ENCODE assay signal across 24 cellular contexts in the genomic region with DNA sequence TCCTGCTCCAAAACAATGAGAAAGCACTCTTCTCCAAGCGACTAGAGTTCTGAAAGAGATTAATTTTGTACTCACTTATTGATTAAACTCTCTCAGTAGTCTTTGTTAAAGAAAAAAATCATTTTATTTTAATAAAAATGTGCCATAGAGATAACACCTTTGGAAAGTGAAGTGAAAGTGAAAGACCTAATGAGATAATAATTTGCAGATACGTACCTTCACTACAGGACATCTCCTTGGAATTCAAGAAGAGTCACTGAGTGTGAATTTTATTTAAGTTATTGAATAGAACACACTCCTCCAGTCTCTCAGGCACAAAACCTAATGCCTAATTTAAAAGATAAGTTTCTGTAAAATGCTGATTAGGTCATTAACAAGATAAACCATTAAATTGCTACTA.
"Had no signal": no experiment of that assay in that cellular context is flagged by ENCODE, and none has a peak within 500 bp of the region (broad histone marks: within the 10 kb centered on the region; RNA-seq: fewer than 3 reads in every experiment).

No MANE protein-coding gene starts in this region.

- H3K27me3 Mint-ChIP-seq: activated CD4-positive, alpha-beta T cell treated with anti-CD3 and anti-CD28 coated beads, Interleukin-2, amount 10 ng/mL, durations not matched to agents 7 days and 5 days; dendritic cell treated with granulocyte-macrophage colony-stimulating factor and Interleukin-4, amounts not matched to agents 40 ng/mL and 50 ng/mL, for 4 days; type B pancreatic cell had no signal

- DNase-seq: activated CD4-positive, alpha-beta T cell treated with anti-CD3 and anti-CD28 coated beads, Interleukin-2, amount 10 ng/mL, durations not matched to agents 7 days and 5 days; activated CD8-positive, alpha-beta T cell treated with anti-CD3 and anti-CD28 coated beads, Interleukin-2, amount 10 ng/mL, durations not matched to agents 7 days and 5 days; activated T-cell treated with anti-CD3 and anti-CD28 coated beads, Interleukin-2, amount 50 U/mL, for 1 hour; brain microvascular endothelial cell; caudate nucleus; effector CD4-positive, alpha-beta T cell; esophagus squamous epithelium; gastrocnemius medialis; hypothalamus; left ventricle myocardium inferior; mammary epithelial cell; midbrain; natural killer cell; spleen; stimulated activated CD4-positive, alpha-beta T cell treated with anti-CD3 and anti-CD28 coated beads, Interleukin-4, amount 100 ng/mL, for 1 hour; stimulated activated naive CD4-positive, alpha-beta T cell treated with Interleukin-2 at 50 U/mL for 16 hours had no signal

- H3K4me1 ChIP-seq: ascending aorta, esophagus squamous epithelium, gastrocnemius medialis, left ventricle myocardium inferior, prostate gland, right atrium auricular region, spleen had no signal

- H3K4me3 Mint-ChIP-seq: activated CD4-positive, alpha-beta T cell treated with anti-CD3 and anti-CD28 coated beads, Interleukin-2, amount 10 ng/mL, durations not matched to agents 7 days and 5 days; activated CD8-positive, alpha-beta T cell treated with anti-CD3 and anti-CD28 coated beads, Interleukin-2, amount 10 ng/mL, durations not matched to agents 7 days and 5 days; dendritic cell treated with granulocyte-macrophage colony-stimulating factor and Interleukin-4, amounts not matched to agents 40 ng/mL and 50 ng/mL, for 4 days; natural killer cell; type B pancreatic cell had no signal

- H3K27ac Mint-ChIP-seq: activated CD4-positive, alpha-beta T cell treated with anti-CD3 and anti-CD28 coated beads, Interleukin-2, amount 10 ng/mL, durations not matched to agents 7 days and 5 days; activated CD8-positive, alpha-beta T cell treated with anti-CD3 and anti-CD28 coated beads, Interleukin-2, amount 10 ng/mL, durations not matched to agents 7 days and 5 days; activated naive CD4-positive, alpha-beta T cell treated with anti-CD3 and anti-CD28 coated beads, Interleukin-2, amount 50 U/mL, for 72 hours; dendritic cell treated with granulocyte-macrophage colony-stimulating factor and Interleukin-4, amounts not matched to agents 40 ng/mL and 50 ng/mL, for 4 days; natural killer cell; type B pancreatic cell had no signal

- H3K36me3 Mint-ChIP-seq: activated naive CD4-positive, alpha-beta T cell treated with anti-CD3 and anti-CD28 coated beads, Interleukin-2, amount 50 U/mL, for 72 hours; natural killer cell; type B pancreatic cell had no signal

- H3K9me3 Mint-ChIP-seq: activated CD4-positive, alpha-beta T cell treated with anti-CD3 and anti-CD28 coated beads, Interleukin-2, amount 10 ng/mL, durations not matched to agents 7 days and 5 days; type B pancreatic cell had no signal

- H3K4me1 Mint-ChIP-seq: activated CD4-positive, alpha-beta T cell treated with anti-CD3 and anti-CD28 coated beads, Interleukin-2, amount 10 ng/mL, durations not matched to agents 7 days and 5 days; natural killer cell had no signal

- H3K36me3 ChIP-seq: ascending aorta, brain microvascular endothelial cell, esophagus squamous epithelium, gastrocnemius medialis, left ventricle myocardium inferior, prostate gland, right atrium auricular region, spleen, thoracic aorta had no signal

- H3K27me3 ChIP-seq: ascending aorta, brain microvascular endothelial cell, esophagus squamous epithelium, gastrocnemius medialis, right atrium auricular region, spleen had no signal

- H3K27ac ChIP-seq: ascending aorta, brain microvascular endothelial cell, esophagus squamous epithelium, gastrocnemius medialis, left ventricle myocardium inferior, prostate gland, right atrium auricular region, spleen, thoracic aorta had no signal

- ATAC-seq: activated CD4-positive, CD25-positive, alpha-beta regulatory T cell treated with anti-CD3 and anti-CD28 coated beads, Interleukin-2, amount 50 U/mL, for 24 hours; activated CD8-positive, alpha-beta T cell treated with anti-CD3 and anti-CD28 coated beads, Interleukin-2, amount 10 ng/mL, durations not matched to agents 7 days and 5 days; activated naive CD4-positive, alpha-beta T cell treated with anti-CD3 and anti-CD28 coated beads, Interleukin-2, amount 50 U/mL, for 72 hours; gastrocnemius medialis; natural killer cell had no signal

- H3K9me3 ChIP-seq: ascending aorta, esophagus squamous epithelium, gastrocnemius medialis, left ventricle myocardium inferior, prostate gland, right atrium auricular region, thoracic aorta had no signal

- H3K4me3 ChIP-seq: ascending aorta, esophagus squamous epithelium, gastrocnemius medialis, left ventricle myocardium inferior, prostate gland, right atrium auricular region, spleen, thoracic aorta had no signal
